18 cellular contexts compared by ENCODE assay signal in the genomic region with DNA sequence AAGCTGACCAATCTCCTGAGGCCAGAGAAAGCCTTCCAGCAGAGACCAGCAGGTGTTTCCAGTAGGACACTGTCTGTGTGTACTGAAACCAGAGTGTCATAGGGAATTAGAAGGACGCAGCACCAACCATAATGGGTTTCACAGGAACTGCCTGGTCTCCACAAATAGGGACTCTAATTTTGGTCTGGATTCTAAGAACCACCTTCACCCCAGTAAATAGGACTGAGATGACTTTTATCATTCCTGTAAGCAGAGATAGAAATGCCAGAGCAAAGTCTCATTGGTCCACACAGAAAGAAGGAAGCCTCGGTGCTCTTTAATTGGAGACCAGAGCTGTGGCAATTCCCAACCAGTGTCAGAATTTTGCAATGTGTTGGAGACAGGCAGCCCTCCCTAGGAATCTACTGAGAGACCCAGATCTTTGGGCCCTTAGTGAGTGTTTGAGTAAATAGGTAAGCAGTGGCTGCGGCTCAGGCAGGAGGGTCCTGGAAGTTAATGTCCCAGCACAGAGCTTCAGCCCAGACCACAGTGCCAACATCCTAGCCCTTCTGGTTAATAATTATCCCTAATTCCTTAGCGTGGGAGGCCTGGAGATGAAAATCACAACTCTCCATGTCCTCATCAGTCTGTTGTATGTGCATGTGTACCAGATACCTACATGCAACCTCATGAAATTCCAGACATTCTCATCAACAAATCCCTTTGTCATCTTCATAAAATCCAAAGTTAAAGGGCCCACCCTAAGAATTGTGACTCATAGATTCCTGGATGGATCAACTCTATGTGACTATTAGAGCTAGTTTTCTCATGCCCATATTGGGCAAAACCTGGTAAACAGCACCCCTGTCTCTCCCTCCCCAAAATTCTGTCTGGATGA.
DNase-seq lines count a peak whose midpoint lies in the region; ATAC-seq, FAIRE-seq and TF ChIP-seq lines count a peak whose summit lies in the region.
"Had no signal": no experiment of that assay in that cellular context is flagged by ENCODE, and none has a peak within 500 bp of the region (broad histone marks: within the 10 kb centered on the region; RNA-seq: fewer than 3 reads in every experiment).

No MANE protein-coding gene starts in this region.

- TF ChIP-seq EP300 in HepG2 (IDR thresholded peaks at IDR 0.05; ENCODE audit: low read depth in 2 of 2, low read length in 2 of 2) (peak in 1 of 2 experiments; percentile 2; a peak in 1 of 4 replicates), HepG2 (CRISPR knock-in tag; IDR thresholded peaks at IDR 0.05; ENCODE audit: borderline replicate concordance) (no peak)

- no peak overlapping the region for H2AFZ ChIP-seq in IMR-90 (replicated peaks; ENCODE audit: low read length, poor library complexity)
- H2AFZ ChIP-seq in HepG2 (ENCODE audit: low read length), result no peak overlapping the region

- H3K79me2 ChIP-seq in HepG2 (ENCODE audit: insufficient read depth, low read length), result no peaks in the 10 kb centered on the region

- no peaks in the 10 kb centered on the region for H3K27me3 ChIP-seq in IMR-90 (ENCODE audit: control insufficient read depth, insufficient read depth, low read length)
- H3K27me3 ChIP-seq in HepG2 (ENCODE audit: control insufficient read depth in 1 of 2, insufficient read depth in 2 of 2, low read length in 2 of 2), result no peaks in the 10 kb centered on the region
- H3K27me3 ChIP-seq: tibial artery had no signal

- H3K36me3 ChIP-seq in IMR-90 (ENCODE audit: control insufficient read depth, insufficient read depth, low read length) (no peaks in the 10 kb centered on the region), HepG2 (replicated peaks in 1 of 2; ENCODE audit: control insufficient read depth in 1 of 2, insufficient read depth in 2 of 2, low read length in 2 of 2) (no peaks in the 10 kb centered on the region)
- H3K36me3 ChIP-seq: tibial artery had no signal

- no peaks in the 10 kb centered on the region for H3K79me1 ChIP-seq in IMR-90 (ENCODE audit: low read depth in 1 of 2, low read length in 2 of 2)

- peaks cover 9% of the 10 kb centered on the region for H3K4me1 ChIP-seq in IMR-90 (ENCODE audit: control insufficient read depth, insufficient read depth, low read length)
- H3K4me1 ChIP-seq in HepG2 (ENCODE audit: insufficient read depth, low read length), result peaks cover 82% of the 10 kb centered on the region
- H3K4me1 ChIP-seq: tibial artery had no signal

- peak overlapping the region; percentile 85 for H2AK5ac ChIP-seq in IMR-90 (ENCODE audit: low read depth, low read length)

- WGBS in IMR-90 (ENCODE audit: extremely low coverage in 2 of 2, insufficient read length in 1 of 2), 2 experiments, result 100% methylated on average over 2 of the region's 4 CpGs; no CpG with 5 or more reads in 1 of the 2 experiments
- 2% methylated on average over 4 of the region's 4 CpGs for WGBS in HepG2 (ENCODE audit: low lambda C conversion rate)

- H2BK15ac ChIP-seq in IMR-90 (ENCODE audit: low read depth, low read length), result peak overlapping the region; percentile 78; the same call in 2 of the 3 replicates

- TF ChIP-seq RAD21 in IMR-90 (IDR thresholded peaks at IDR 0.05; ENCODE audit: low read length), result no peak
- TF ChIP-seq RAD21 in HepG2 (CRISPR knock-in tag; IDR thresholded peaks at IDR 0.05), result no peak

- in situ Hi-C loops in IMR-90 (cut with MboI; ENCODE audit: low sequenced_read_pairs) (no loop called here), HepG2 (cut with HindIII; ENCODE audit: extremely low pct_ligation_motif_present, low pct_unique_long_range_greater_than_20kb) (no loop called here)

- peaks cover 29% of the 10 kb centered on the region for H3K4me1 Mint-ChIP-seq in chondrocyte (ENCODE audit: low read depth)
- peaks cover 17% of the 10 kb centered on the region for H3K4me1 Mint-ChIP-seq in activated CD8-positive, alpha-beta T cell treated with anti-CD3 and anti-CD28 coated beads, Interleukin-2, amount 10 ng/mL, durations not matched to agents 7 days and 5 days (ENCODE audit: low read depth)
- H3K4me1 Mint-ChIP-seq in activated CD4-positive, alpha-beta T cell treated with anti-CD3 and anti-CD28 coated beads for 36 hours, result peaks cover 8% of the 10 kb centered on the region

- H3K23ac ChIP-seq in IMR-90 (ENCODE audit: low read depth, low read length), result peak overlapping the region; percentile 77

- H3K9me3 Mint-ChIP-seq in chondrocyte (ENCODE audit: low read depth), result no peaks in the 10 kb centered on the region
- H3K9me3 Mint-ChIP-seq in activated CD8-positive, alpha-beta T cell treated with anti-CD3 and anti-CD28 coated beads, Interleukin-2, amount 10 ng/mL, durations not matched to agents 7 days and 5 days (ENCODE audit: insufficient read depth), result no peaks in the 10 kb centered on the region
- no peaks in the 10 kb centered on the region for H3K9me3 Mint-ChIP-seq in activated CD4-positive, alpha-beta T cell treated with anti-CD3 and anti-CD28 coated beads for 36 hours (ENCODE audit: low read depth)
- H3K9me3 Mint-ChIP-seq: activated CD8-positive, alpha-beta T cell treated with anti-CD3 and anti-CD28 coated beads for 36 hours; activated naive CD8-positive, alpha-beta T cell treated with anti-CD3 and anti-CD28 coated beads, Interleukin-2, amount 10 ng/mL, durations not matched to agents 7 days and 5 days; CD4-positive, alpha-beta T cell; T-helper 1 cell treated with Interleukin-12 subunit alpha and Interleukin-12 subunit beta and Interleukin-4 antibody, amounts not matched to agents 30 μg/mL and 1 μg/mL, for 36 hours had no signal

- peak overlapping the region; percentile 60 to 86 for H4K8ac ChIP-seq in IMR-90 (ENCODE audit: low read depth in 2 of 2, low read length in 2 of 2)

- TF ChIP-seq CTCF in IMR-90 (conservative IDR thresholded peaks at IDR 0.05; ENCODE audit: low read depth, low read length) (no peak), chondrocyte (IDR thresholded peaks at IDR 0.05) (no peak), HepG2 (CRISPR knock-in tag; IDR thresholded peaks at IDR 0.05) (no peak)

- no peak overlapping the region for H3K4me3 Mint-ChIP-seq in chondrocyte (ENCODE audit: unreplicated experiment)
- no peak overlapping the region for H3K4me3 Mint-ChIP-seq in activated CD8-positive, alpha-beta T cell treated with anti-CD3 and anti-CD28 coated beads, Interleukin-2, amount 10 ng/mL, durations not matched to agents 7 days and 5 days
- no peak overlapping the region for H3K4me3 Mint-ChIP-seq in activated CD4-positive, alpha-beta T cell treated with anti-CD3 and anti-CD28 coated beads for 36 hours
- H3K4me3 Mint-ChIP-seq: activated CD8-positive, alpha-beta T cell treated with anti-CD3 and anti-CD28 coated beads for 36 hours; activated naive CD8-positive, alpha-beta T cell treated with anti-CD3 and anti-CD28 coated beads, Interleukin-2, amount 10 ng/mL, durations not matched to agents 7 days and 5 days; CD4-positive, alpha-beta T cell; T-helper 1 cell treated with Interleukin-12 subunit alpha and Interleukin-12 subunit beta and Interleukin-4 antibody, amounts not matched to agents 30 μg/mL and 1 μg/mL, for 36 hours had no signal

- H3K9me1 ChIP-seq in IMR-90 (ENCODE audit: insufficient read depth, low read length), result peaks cover 38% of the 10 kb centered on the region

- peak; percentile 78 for FAIRE-seq in HepG2 (lab: Jason Lieb, UNC)
- FAIRE-seq: GM12878 had no signal

- H4K5ac ChIP-seq in IMR-90 (ENCODE audit: low read depth, low read length), result peak overlapping the region; percentile 79

- H4K91ac ChIP-seq in IMR-90 (ENCODE audit: insufficient read depth, low read depth, low read length), result peak overlapping the region; percentile 85

- TF ChIP-seq POLR2A in IMR-90 (IDR thresholded peaks at IDR 0.05; ENCODE audit: low read depth, low read length) (no peak), HepG2 (IDR thresholded peaks at IDR 0.05; ENCODE audit: insufficient read depth in 1 of 2, low read depth in 2 of 2, low read length in 2 of 2) (no peak)

- H3K27me3 Mint-ChIP-seq in chondrocyte (ENCODE audit: low read depth), result no peaks in the 10 kb centered on the region
- H3K27me3 Mint-ChIP-seq in activated CD8-positive, alpha-beta T cell treated with anti-CD3 and anti-CD28 coated beads, Interleukin-2, amount 10 ng/mL, durations not matched to agents 7 days and 5 days (ENCODE audit: low read depth), result peaks cover 10% of the 10 kb centered on the region
- peaks cover 3% of the 10 kb centered on the region for H3K27me3 Mint-ChIP-seq in activated CD4-positive, alpha-beta T cell treated with anti-CD3 and anti-CD28 coated beads for 36 hours

- H3K18ac ChIP-seq in IMR-90 (ENCODE audit: low read depth, low read length), result peak overlapping the region; percentile 77

- CTCF ChIA-PET in IMR-90 (lab: Yijun Ruan, JAX), result no interaction called here
- CTCF ChIA-PET in HepG2 (lab: Yijun Ruan, JAX; ENCODE audit: low intra/inter-chr PET ratio, low total read pairs), result no interaction called here
- CTCF ChIA-PET in activated CD8-positive, alpha-beta T cell treated with anti-CD3 and anti-CD28 coated beads, Interleukin-2, amount 10 ng/mL, durations not matched to agents 7 days and 5 days (lab: Charles Lee), result no interaction called here
- CTCF ChIA-PET in activated CD4-positive, alpha-beta T cell treated with anti-CD3 and anti-CD28 coated beads for 36 hours (lab: Charles Lee), result interaction anchor here (0.6 to 0.7 kb wide), 2 partner anchors 11 to 213 kb away, joined by 3 read pairs; no protein-coding TSS in a partner anchor

- no peaks in the 10 kb centered on the region for H3K9me3 ChIP-seq in IMR-90 (ENCODE audit: control insufficient read depth, insufficient read depth, low read length)
- H3K9me3 ChIP-seq in HepG2 (ENCODE audit: low read length), result no peaks in the 10 kb centered on the region
- H3K9me3 ChIP-seq: mucosa of descending colon, tibial artery had no signal

- POLR2A ChIA-PET in IMR-90 (lab: Charles Lee; ENCODE audit: unreplicated experiment) (no interaction called here), HepG2 (lab: Yijun Ruan, JAX) (interaction anchor here (0.9 to 4.3 kb wide), 12 partner anchors 7 to 243 kb away, joined by 3 to 26 read pairs (median 4); a partner anchor contains a TSS)
- POLR2A ChIA-PET in activated CD8-positive, alpha-beta T cell treated with anti-CD3 and anti-CD28 coated beads, Interleukin-2, amount 10 ng/mL, durations not matched to agents 7 days and 5 days (lab: Charles Lee), result no interaction called here
- POLR2A ChIA-PET in activated CD4-positive, alpha-beta T cell treated with anti-CD3 and anti-CD28 coated beads for 36 hours (lab: Charles Lee), result no interaction called here

- H3K4me3 ChIP-seq in IMR-90 (ENCODE audit: insufficient read depth, low read depth, low read length) (no peak overlapping the region), HepG2 (replicated peaks in 1 of 3; ENCODE audit: insufficient read depth in 1 of 3, low read depth in 2 of 3, low read length in 3 of 3) (peak overlapping the region in 1 of 3 experiments; percentile 4; a peak in 1 of 6 replicates)
- H3K4me3 ChIP-seq: GM12878, mucosa of descending colon, tibial artery had no signal

- peak overlapping the region; percentile 77 for H2BK5ac ChIP-seq in IMR-90 (ENCODE audit: low read depth, low read length, poor library complexity, severe bottlenecking)

- intact Hi-C loops in IMR-90 (cut with micrococcal nuclease) (no loop called here), HepG2 (cut with micrococcal nuclease; ENCODE audit: unreplicated experiment) (loop anchor here (2.0 to 5.0 kb wide), 3 partner anchors 39 to 115 kb away; a partner anchor contains a TSS)
- intact Hi-C loops in activated CD4-positive, alpha-beta T cell treated with anti-CD3 and anti-CD28 coated beads for 36 hours (cut with DNase I, micrococcal nuclease), result no loop called here

- peak overlapping the region; percentile 96 for H2BK20ac ChIP-seq in IMR-90 (ENCODE audit: low read depth, low read length)

- H3K4me2 ChIP-seq in IMR-90 (ENCODE audit: low read depth, low read length) (peak overlapping the region; percentile 29; the same call in 1 of the 2 replicates), HepG2 (ENCODE audit: low read depth, low read length) (peak overlapping the region; percentile 47)

- H4K20me1 ChIP-seq in IMR-90 (ENCODE audit: insufficient read depth, low read length) (no peaks in the 10 kb centered on the region), HepG2 (ENCODE audit: insufficient read depth, low read length) (no peaks in the 10 kb centered on the region)

- H3K27ac ChIP-seq in IMR-90 (ENCODE audit: insufficient read depth, low read length), result no peak overlapping the region; the same call in 1 of the 2 replicates
- H3K27ac ChIP-seq in HepG2 (ENCODE audit: extremely low read length, insufficient read depth, low read length), result no peak overlapping the region
- H3K27ac ChIP-seq: tibial artery had no signal

- peak overlapping the region; percentile 90 for H2BK120ac ChIP-seq in IMR-90 (ENCODE audit: low read depth, low read length)

- peak overlapping the region; percentile 91 for H3K4ac ChIP-seq in IMR-90 (ENCODE audit: low read depth, low read length)

- peak overlapping the region; percentile 81 for H3K14ac ChIP-seq in IMR-90 (replicated peaks; ENCODE audit: low read depth, low read length)

- peak; percentile 52 for ATAC-seq in IMR-90 (ENCODE audit: low read depth)
- peak; percentile 84 for ATAC-seq in HepG2
- no peak for ATAC-seq in GM21367 (IDR thresholded peaks at IDR 0.05; ENCODE audit: unreplicated experiment)
- no peak for ATAC-seq in activated CD8-positive, alpha-beta T cell treated with anti-CD3 and anti-CD28 coated beads, Interleukin-2, amount 10 ng/mL, durations not matched to agents 7 days and 5 days
- ATAC-seq in activated CD4-positive, alpha-beta T cell treated with anti-CD3 and anti-CD28 coated beads for 36 hours, result no peak
- ATAC-seq: activated CD8-positive, alpha-beta T cell treated with anti-CD3 and anti-CD28 coated beads for 36 hours; GM12878; mucosa of descending colon; sciatic nerve had no signal

- DNase-seq in AG20443 (ENCODE audit: low spot score) (peak; percentile 83), IMR-90 (peak; percentile 72), chondrocyte (ENCODE audit: low spot score) (no peak), HepG2 (ENCODE audit: low spot score) (peak; percentile 88), NCI-H1048 (lab: John Stamatoyannopoulos, UW) (no peak)
- DNase-seq in activated CD8-positive, alpha-beta T cell treated with anti-CD3 and anti-CD28 coated beads, Interleukin-2, amount 10 ng/mL, durations not matched to agents 7 days and 5 days, result no peak
- no peak for DNase-seq in activated CD4-positive, alpha-beta T cell treated with anti-CD3 and anti-CD28 coated beads for 36 hours
- DNase-seq: activated CD8-positive, alpha-beta T cell treated with anti-CD3 and anti-CD28 coated beads for 36 hours; activated naive CD8-positive, alpha-beta T cell treated with anti-CD3 and anti-CD28 coated beads, Interleukin-2, amount 10 ng/mL, durations not matched to agents 7 days and 5 days; CD4-positive, alpha-beta T cell; mucosa of descending colon; NCI-H1092 treated with DMSO at 0.1 percent for 48 hours; NCI-H774; tibial artery had no signal

- H3K9ac ChIP-seq in IMR-90 (ENCODE audit: low read depth, low read length) (no peak overlapping the region), HepG2 (ENCODE audit: insufficient read depth, low read depth, low read length) (no peak overlapping the region)

- BruUV-seq in IMR-90 (replicated peaks; lab: Mats Ljungman, UMichigan) (no TSS peak), HepG2 (replicated peaks; lab: Mats Ljungman, UMichigan) (no TSS peak)

- peak overlapping the region; percentile 67 for H3K27ac Mint-ChIP-seq in chondrocyte (ENCODE audit: unreplicated experiment)
- no peak overlapping the region for H3K27ac Mint-ChIP-seq in activated CD8-positive, alpha-beta T cell treated with anti-CD3 and anti-CD28 coated beads, Interleukin-2, amount 10 ng/mL, durations not matched to agents 7 days and 5 days
- no peak overlapping the region for H3K27ac Mint-ChIP-seq in activated CD4-positive, alpha-beta T cell treated with anti-CD3 and anti-CD28 coated beads for 36 hours
- H3K27ac Mint-ChIP-seq: activated CD8-positive, alpha-beta T cell treated with anti-CD3 and anti-CD28 coated beads for 36 hours; activated naive CD8-positive, alpha-beta T cell treated with anti-CD3 and anti-CD28 coated beads, Interleukin-2, amount 10 ng/mL, durations not matched to agents 7 days and 5 days; CD4-positive, alpha-beta T cell; T-helper 1 cell treated with Interleukin-12 subunit alpha and Interleukin-12 subunit beta and Interleukin-4 antibody, amounts not matched to agents 30 μg/mL and 1 μg/mL, for 36 hours had no signal

- no peaks in the 10 kb centered on the region for H3K36me3 Mint-ChIP-seq in chondrocyte (ENCODE audit: low read depth)
- no peaks in the 10 kb centered on the region for H3K36me3 Mint-ChIP-seq in activated CD8-positive, alpha-beta T cell treated with anti-CD3 and anti-CD28 coated beads, Interleukin-2, amount 10 ng/mL, durations not matched to agents 7 days and 5 days (ENCODE audit: low read depth)
- no peaks in the 10 kb centered on the region for H3K36me3 Mint-ChIP-seq in activated CD4-positive, alpha-beta T cell treated with anti-CD3 and anti-CD28 coated beads for 36 hours (ENCODE audit: low read depth)
- H3K36me3 Mint-ChIP-seq: activated naive CD8-positive, alpha-beta T cell treated with anti-CD3 and anti-CD28 coated beads, Interleukin-2, amount 10 ng/mL, durations not matched to agents 7 days and 5 days had no signal

- H2AK9ac ChIP-seq in IMR-90 (replicated peaks; ENCODE audit: low read depth, low read length, poor library complexity), result peak overlapping the region; percentile 12

- dilution Hi-C loops in IMR-90 (cut with HindIII; ENCODE audit: low sequenced_read_pairs, unreplicated experiment), result no loop called here

- peak overlapping the region; percentile 16; the same call in 1 of the 2 replicates for H3K56ac ChIP-seq in IMR-90 (ENCODE audit: extremely low read depth, insufficient read depth, low read length)

Comparison
In these comparisons a context has a peak if more than half of its experiments do, and no peak if none do; other contexts are left out.
1. DNase-seq: peak in AG20443 (single experiment), IMR-90 (single experiment) and HepG2 (single experiment); none in chondrocyte (single experiment), activated CD8-positive, alpha-beta T cell treated with anti-CD3 and anti-CD28 coated beads, Interleukin-2, amount 10 ng/mL, durations not matched to agents 7 days and 5 days (single experiment), activated CD4-positive, alpha-beta T cell treated with anti-CD3 and anti-CD28 coated beads for 36 hours (single experiment) and NCI-H1048 (single experiment).
2. ATAC-seq: peak in IMR-90 (single experiment) and HepG2 (single experiment); none in GM21367 (single experiment), activated CD8-positive, alpha-beta T cell treated with anti-CD3 and anti-CD28 coated beads, Interleukin-2, amount 10 ng/mL, durations not matched to agents 7 days and 5 days (single experiment) and activated CD4-positive, alpha-beta T cell treated with anti-CD3 and anti-CD28 coated beads for 36 hours (single experiment).